13 cellular contexts compared by ENCODE assay signal in genomic region chr5:157387164-157387563, GRCh38.
A peak's percentile ranks its signal among the peaks of the same experiment; 100 is the strongest.
DNase-seq lines count a peak whose midpoint lies in the region; ATAC-seq and TF ChIP-seq lines count a peak whose summit lies in the region.
"Had no signal": no experiment of that assay in that cellular context is flagged by ENCODE, and none has a peak within 500 bp of the region (broad histone marks: within the 10 kb centered on the region; RNA-seq: fewer than 3 reads in every experiment).

No MANE protein-coding gene starts in this region.

- WGBS in thymus = 100% methylated on average over 1 of the region's 1 CpG

- H3K27ac ChIP-seq in thymus (ENCODE audit: low read depth) = peak overlapping the region; percentile 5
- H3K27ac ChIP-seq: HL-60, parathyroid adenoma had no signal

- ATAC-seq in omental fat pad (ENCODE audit: low FRiP score) = no peak

- DNase-seq in activated CD4-positive, alpha-beta memory T cell treated with anti-CD3 and anti-CD28 coated beads for 36 hours = no peak
- DNase-seq in activated CD4-positive, alpha-beta memory T cell treated with anti-CD3 and anti-CD28 coated beads, Interleukin-2, amount 10 ng/mL, durations not matched to agents 7 days and 5 days = no peak
- DNase-seq in mesothelial cell of epicardium (ENCODE audit: low spot score in 2 of 2, unreplicated experiment in 2 of 2) = no peak
- DNase-seq in activated CD4-positive, alpha-beta T cell treated with anti-CD3 and anti-CD28 coated beads, Interleukin-2, amount 50 U/mL, for 1 hour = no peak
- DNase-seq in omental fat pad (ENCODE audit: low spot score) = no peak
- DNase-seq in HPDE6-E6E7 (ENCODE audit: extremely low spot score) = no peak
- DNase-seq: activated naive CD4-positive, alpha-beta T cell treated with anti-CD3 and anti-CD28 coated beads, Interleukin-2, amount 50 U/mL, for 16 hours; DMS153; left lung had no signal

- peak overlapping the region; percentile 48 for H3K27ac Mint-ChIP-seq in activated CD4-positive, alpha-beta memory T cell treated with anti-CD3 and anti-CD28 coated beads for 36 hours
- no peak overlapping the region for H3K27ac Mint-ChIP-seq in activated CD4-positive, alpha-beta memory T cell treated with anti-CD3 and anti-CD28 coated beads, Interleukin-2, amount 10 ng/mL, durations not matched to agents 7 days and 5 days
- H3K27ac Mint-ChIP-seq in brain (peak overlapping the region; percentile 81 to 98 (median 87)), mesothelial cell of epicardium (peak overlapping the region; percentile 94)

- no peak overlapping the region for H3K4me3 Mint-ChIP-seq in activated CD4-positive, alpha-beta memory T cell treated with anti-CD3 and anti-CD28 coated beads for 36 hours
- no peak overlapping the region for H3K4me3 Mint-ChIP-seq in activated CD4-positive, alpha-beta memory T cell treated with anti-CD3 and anti-CD28 coated beads, Interleukin-2, amount 10 ng/mL, durations not matched to agents 7 days and 5 days
- H3K4me3 Mint-ChIP-seq in brain (peak overlapping the region in 2 of 5 experiments; percentile 35 to 55), mesothelial cell of epicardium (no peak overlapping the region)

- intact Hi-C loops in activated CD4-positive, alpha-beta memory T cell treated with anti-CD3 and anti-CD28 coated beads for 36 hours (cut with micrococcal nuclease) = no loop called here

- H3K36me3 ChIP-seq in thymus (ENCODE audit: control insufficient read depth, insufficient read depth) = peaks cover 66% of the 10 kb centered on the region

- no peaks in the 10 kb centered on the region for H3K9me3 ChIP-seq in thymus (ENCODE audit: control insufficient read depth)
- H3K9me3 ChIP-seq: left lung had no signal

- peaks cover 37% of the 10 kb centered on the region for H3K4me1 Mint-ChIP-seq in activated CD4-positive, alpha-beta memory T cell treated with anti-CD3 and anti-CD28 coated beads for 36 hours (ENCODE audit: low read depth)
- peaks cover 44% of the 10 kb centered on the region for H3K4me1 Mint-ChIP-seq in activated CD4-positive, alpha-beta memory T cell treated with anti-CD3 and anti-CD28 coated beads, Interleukin-2, amount 10 ng/mL, durations not matched to agents 7 days and 5 days
- peaks cover 39% of the 10 kb centered on the region for H3K4me1 Mint-ChIP-seq in brain
- H3K4me1 Mint-ChIP-seq in mesothelial cell of epicardium = peaks cover 38% of the 10 kb centered on the region

- no peaks in the 10 kb centered on the region for H3K9me3 Mint-ChIP-seq in activated CD4-positive, alpha-beta memory T cell treated with anti-CD3 and anti-CD28 coated beads for 36 hours
- H3K9me3 Mint-ChIP-seq in activated CD4-positive, alpha-beta memory T cell treated with anti-CD3 and anti-CD28 coated beads, Interleukin-2, amount 10 ng/mL, durations not matched to agents 7 days and 5 days = no peaks in the 10 kb centered on the region
- H3K9me3 Mint-ChIP-seq in brain (no peaks in the 10 kb centered on the region), mesothelial cell of epicardium (no peaks in the 10 kb centered on the region)

- no peak overlapping the region for H3K4me3 ChIP-seq in thymus (ENCODE audit: low read length)
- H3K4me3 ChIP-seq: left lung had no signal

- no peak for TF ChIP-seq CTCF in brain (conservative IDR thresholded peaks at IDR 0.05)
- TF ChIP-seq CTCF in mesothelial cell of epicardium (IDR thresholded peaks at IDR 0.05; ENCODE audit: unreplicated experiment) = no peak
- TF ChIP-seq CTCF in omental fat pad (IDR thresholded peaks at IDR 0.05) = no peak

- POLR2A ChIA-PET in activated CD4-positive, alpha-beta memory T cell treated with anti-CD3 and anti-CD28 coated beads for 36 hours (lab: Charles Lee) = no interaction called here
- POLR2A ChIA-PET in activated CD4-positive, alpha-beta memory T cell treated with anti-CD3 and anti-CD28 coated beads, Interleukin-2, amount 10 ng/mL, durations not matched to agents 7 days and 5 days (lab: Charles Lee) = no interaction called here

- no peaks in the 10 kb centered on the region for H3K4me1 ChIP-seq in thymus (ENCODE audit: control insufficient read depth, insufficient read depth, low read length)
- H3K4me1 ChIP-seq: left lung, parathyroid adenoma had no signal

- CTCF ChIA-PET in activated CD4-positive, alpha-beta memory T cell treated with anti-CD3 and anti-CD28 coated beads for 36 hours (lab: Charles Lee) = interaction anchor here (0.5 kb wide), 1 partner anchor 22 kb away, joined by 3 read pairs; no protein-coding TSS in a partner anchor
- CTCF ChIA-PET in activated CD4-positive, alpha-beta memory T cell treated with anti-CD3 and anti-CD28 coated beads, Interleukin-2, amount 10 ng/mL, durations not matched to agents 7 days and 5 days (lab: Charles Lee) = interaction anchor here (1.0 to 1.1 kb wide), 2 partner anchors 14 to 85 kb away, joined by 3 to 4 read pairs; no protein-coding TSS in a partner anchor

- no peaks in the 10 kb centered on the region for H3K27me3 Mint-ChIP-seq in activated CD4-positive, alpha-beta memory T cell treated with anti-CD3 and anti-CD28 coated beads for 36 hours
- no peaks in the 10 kb centered on the region for H3K27me3 Mint-ChIP-seq in activated CD4-positive, alpha-beta memory T cell treated with anti-CD3 and anti-CD28 coated beads, Interleukin-2, amount 10 ng/mL, durations not matched to agents 7 days and 5 days
- H3K27me3 Mint-ChIP-seq in brain = no peaks in the 10 kb centered on the region
- H3K27me3 Mint-ChIP-seq in mesothelial cell of epicardium (ENCODE audit: low read depth) = no peaks in the 10 kb centered on the region

- H3K27me3 ChIP-seq in thymus (ENCODE audit: control insufficient read depth, insufficient read depth) = no peaks in the 10 kb centered on the region
- H3K27me3 ChIP-seq: left lung had no signal

- peaks cover 68% of the 10 kb centered on the region for H3K36me3 Mint-ChIP-seq in activated CD4-positive, alpha-beta memory T cell treated with anti-CD3 and anti-CD28 coated beads for 36 hours
- H3K36me3 Mint-ChIP-seq in activated CD4-positive, alpha-beta memory T cell treated with anti-CD3 and anti-CD28 coated beads, Interleukin-2, amount 10 ng/mL, durations not matched to agents 7 days and 5 days (ENCODE audit: low read depth) = peaks cover 84% of the 10 kb centered on the region
- H3K36me3 Mint-ChIP-seq in brain = peaks cover 69% of the 10 kb centered on the region
- peaks cover 30% of the 10 kb centered on the region for H3K36me3 Mint-ChIP-seq in mesothelial cell of epicardium
